Comparison of ENCODE assay signal across 10 cellular contexts in the genomic region with DNA sequence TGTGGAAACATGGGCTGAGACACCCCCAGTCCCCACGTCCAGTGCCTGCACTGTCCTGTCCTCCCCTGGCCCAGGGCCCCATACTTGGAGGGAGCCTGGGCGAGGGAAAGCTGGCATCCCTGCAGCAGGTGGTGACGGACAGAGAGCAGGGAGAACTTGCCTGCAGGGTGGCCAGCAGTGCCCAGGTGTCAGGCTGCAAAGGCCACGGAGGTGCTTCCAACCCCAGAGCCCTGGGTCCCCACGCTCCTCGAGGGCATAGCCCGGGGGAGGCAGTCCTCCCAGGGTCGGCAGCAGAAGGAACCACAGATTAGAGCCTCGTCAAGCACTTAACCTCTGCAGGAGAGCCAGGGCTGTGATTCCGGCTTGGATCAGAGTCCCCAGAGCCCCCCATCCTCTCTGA.
DNase-seq lines count a peak whose midpoint lies in the region; ATAC-seq and TF ChIP-seq lines count a peak whose summit lies in the region.
"Had no signal": no experiment of that assay in that cellular context is flagged by ENCODE, and none has a peak within 500 bp of the region (broad histone marks: within the 10 kb centered on the region; RNA-seq: fewer than 3 reads in every experiment).

No MANE protein-coding gene starts in this region.

- peaks cover 8% of the 10 kb centered on the region for H3K4me1 Mint-ChIP-seq in T-helper 2 cell treated with Interferon-gamma antibody and Interleukin-4, amounts not matched to agents 5 μg/mL and 100 μg/mL, for 36 hours (ENCODE audit: low read depth)
- H3K4me1 Mint-ChIP-seq in memory B cell: peaks cover 11% of the 10 kb centered on the region

- no peaks in the 10 kb centered on the region for H3K9me3 Mint-ChIP-seq in T-helper 2 cell treated with Interferon-gamma antibody and Interleukin-4, amounts not matched to agents 5 μg/mL and 100 μg/mL, for 36 hours
- H3K9me3 Mint-ChIP-seq in memory B cell: no peaks in the 10 kb centered on the region
- H3K9me3 Mint-ChIP-seq: HFFc6 had no signal

- peaks cover 20 to 40% of the 10 kb centered on the region in 2 donors for H3K4me1 ChIP-seq in ascending aorta
- peaks cover 94% of the 10 kb centered on the region for H3K4me1 ChIP-seq in suprapubic skin

- H3K9me3 ChIP-seq in ascending aorta (no peaks in the 10 kb centered on the region), suprapubic skin (no peaks in the 10 kb centered on the region)

- WGBS in suprapubic skin: 15% methylated on average over 3 of the region's 10 CpGs

- peak overlapping the region; percentile 36 for H3K4me3 Mint-ChIP-seq in T-helper 2 cell treated with Interferon-gamma antibody and Interleukin-4, amounts not matched to agents 5 μg/mL and 100 μg/mL, for 36 hours
- H3K4me3 Mint-ChIP-seq in memory B cell: peak overlapping the region; percentile 65

- peaks cover 2% of the 10 kb centered on the region for H3K27me3 Mint-ChIP-seq in T-helper 2 cell treated with Interferon-gamma antibody and Interleukin-4, amounts not matched to agents 5 μg/mL and 100 μg/mL, for 36 hours (ENCODE audit: low read depth)
- H3K27me3 Mint-ChIP-seq in memory B cell: no peaks in the 10 kb centered on the region

- peak overlapping the region in 1 of 2 donors; percentile 82 for H3K4me3 ChIP-seq in ascending aorta
- no peak overlapping the region for H3K4me3 ChIP-seq in suprapubic skin
- H3K4me3 ChIP-seq: GM12878 had no signal

- ATAC-seq in memory B cell (ENCODE audit: low read depth) (no peak), HG03095 (IDR thresholded peaks at IDR 0.05; ENCODE audit: unreplicated experiment) (no peak), HG02970 (IDR thresholded peaks at IDR 0.05; ENCODE audit: low FRiP score, unreplicated experiment) (no peak)
- ATAC-seq: GM12878 had no signal

- no peak for TF ChIP-seq POLR2A in suprapubic skin (IDR thresholded peaks at IDR 0.05)

- intact Hi-C loops in ascending aorta (cut with DNase I): loop anchor here (1.0 to 2.0 kb wide), 2 partner anchors 11 to 27 kb away; no protein-coding TSS in a partner anchor

- H3K27ac ChIP-seq in ascending aorta (peak overlapping the region; percentile 88 to 92), suprapubic skin (peak overlapping the region; percentile 89)

- no peak for TF ChIP-seq EP300 in suprapubic skin (IDR thresholded peaks at IDR 0.05)

- TF ChIP-seq CTCF in ascending aorta (IDR thresholded peaks at IDR 0.05) (no peak), suprapubic skin (IDR thresholded peaks at IDR 0.05) (no peak)

- no peaks in the 10 kb centered on the region for H3K27me3 ChIP-seq in ascending aorta
- no peaks in the 10 kb centered on the region for H3K27me3 ChIP-seq in suprapubic skin

- H3K36me3 Mint-ChIP-seq in T-helper 2 cell treated with Interferon-gamma antibody and Interleukin-4, amounts not matched to agents 5 μg/mL and 100 μg/mL, for 36 hours (ENCODE audit: low read depth): no peaks in the 10 kb centered on the region
- no peaks in the 10 kb centered on the region for H3K36me3 Mint-ChIP-seq in memory B cell

- H3K36me3 ChIP-seq in ascending aorta (no peaks in the 10 kb centered on the region), suprapubic skin (no peaks in the 10 kb centered on the region)

- no peak overlapping the region for H3K27ac Mint-ChIP-seq in T-helper 2 cell treated with Interferon-gamma antibody and Interleukin-4, amounts not matched to agents 5 μg/mL and 100 μg/mL, for 36 hours
- H3K27ac Mint-ChIP-seq in memory B cell: peak overlapping the region; percentile 36

- DNase-seq in T-helper 2 cell treated with Interferon-gamma antibody and Interleukin-4, amounts not matched to agents 5 μg/mL and 100 μg/mL, for 36 hours (ENCODE audit: low spot score): no peak
- DNase-seq in T-helper 2 cell (no peak), ascending aorta (ENCODE audit: low spot score in 2 of 2) (no peak), memory B cell (ENCODE audit: low spot score in 2 of 2) (no peak), suprapubic skin (ENCODE audit: low spot score in 2 of 2) (no peak), NCI-H1048 (lab: John Stamatoyannopoulos, UW) (no peak)
